1 cellular context compared by ENCODE assay signal in genomic region chr3:178419078-178419477, GRCh38.
TF ChIP-seq lines count a peak whose summit lies in the region.

No MANE protein-coding gene starts in this region.

TF ChIP-seq in K562, 482 proteins besides CTCF, POLR2A, EP300 and RAD21 (continued from another document):
- TF ChIP-seq ATF4 (CRISPR knock-in tag; IDR thresholded peaks at IDR 0.05) (no peak), NFXL1 (CRISPR knock-in tag; IDR thresholded peaks at IDR 0.05) (no peak), CBX3 (IDR thresholded peaks at IDR 0.05; ENCODE audit: borderline replicate concordance in 1 of 2, low read length in 2 of 2) (no peak), CREBBP (IDR thresholded peaks at IDR 0.05; ENCODE audit: low read depth, low read length) (no peak), IRF2 (CRISPR knock-in tag; IDR thresholded peaks at IDR 0.05) (no peak), MYC (IDR thresholded peaks at IDR 0.05; ENCODE audit: low read depth, low read length) (no peak), MYC (CRISPR knock-in tag; IDR thresholded peaks at IDR 0.05; ENCODE audit: borderline replicate concordance, low read depth) (no peak), DMBX1 (CRISPR knock-in tag; IDR thresholded peaks at IDR 0.05; ENCODE audit: borderline replicate concordance) (no peak), HDGF (IDR thresholded peaks at IDR 0.05) (no peak), ZBTB40 (IDR thresholded peaks at IDR 0.05) (no peak), ZBTB40 (CRISPR knock-in tag; IDR thresholded peaks at IDR 0.05) (no peak), SLC30A9 (CRISPR knock-in tag; IDR thresholded peaks at IDR 0.05) (no peak), CREB5 (CRISPR knock-in tag; IDR thresholded peaks at IDR 0.05) (no peak)
